In genomic region chr17:48351916-48352332, GRCh38 we compare ENCODE assay signal across 8 cellular contexts.
DNase-seq lines count a peak whose midpoint lies in the region; ATAC-seq lines count a peak whose summit lies in the region.

No MANE protein-coding gene starts in this region.

- in situ Hi-C loops in T47D (cut with HindIII; ENCODE audit: low pct_unique_long_range_greater_than_20kb, low sequenced_read_pairs): no loop called here

- intact Hi-C loops in posterior cingulate gyrus (cut with DNase I): loop anchor here (5.0 kb wide), 1 partner anchor 265 kb away; the partner anchor contains the start of gene HOXB8

- DNase-seq in NCI-H510A treated with DMSO at 0.1 percent for 48 hours (lab: John Stamatoyannopoulos, UW) (peak; percentile 80), NCI-H510A (lab: John Stamatoyannopoulos, UW) (no peak), NCI-H2081 (lab: John Stamatoyannopoulos, UW) (peak; percentile 55 to 69), T47D (ENCODE audit: low read depth in 1 of 2, low spot score in 1 of 2) (peak; percentile 9 to 44), medulla oblongata (ENCODE audit: extremely low spot score) (peak; percentile 40), posterior cingulate gyrus (no peak), substantia nigra (lab: John Stamatoyannopoulos, UW) (no peak)

- no peak overlapping the region for H3K27ac ChIP-seq in substantia nigra (ENCODE audit: low read depth, low read length, poor library complexity, severe bottlenecking)

- ATAC-seq in GM21367 (IDR thresholded peaks at IDR 0.05; ENCODE audit: unreplicated experiment): no peak

Comparison
In these comparisons a context has a peak if more than half of its experiments do, and no peak if none do; other contexts are left out.
1. DNase-seq: peak in NCI-H510A treated with DMSO at 0.1 percent for 48 hours (single experiment), NCI-H2081 (2 of 2), T47D (2 of 2) and medulla oblongata (single experiment); none in NCI-H510A (single experiment), posterior cingulate gyrus (0 of 10) and substantia nigra (0 of 49).